Comparison of ENCODE assay signal across 16 cellular contexts in genomic region chr15:59367022-59367451, GRCh38. TPM values are rescaled to one million over a fixed set of nuclear protein-coding genes. Genes with fewer than 3 reads are reported as not detected.
DNase-seq lines count a peak whose midpoint lies in the region; ATAC-seq and TF ChIP-seq lines count a peak whose summit lies in the region.
"Had no signal": no experiment of that assay in that cellular context is flagged by ENCODE, and none has a peak within 500 bp of the region (broad histone marks: within the 10 kb centered on the region; RNA-seq: fewer than 3 reads in every experiment).

No MANE protein-coding gene starts in this region.

- H3K27ac Mint-ChIP-seq in WTC11, result peak overlapping the region; percentile 48; the same call in 1 of the 2 replicates
- H3K27ac Mint-ChIP-seq: activated T-cell treated with anti-CD3 and anti-CD28 coated beads, Interleukin-2, amount 50 U/mL, for 72 hours; naive thymus-derived CD8-positive, alpha-beta T cell had no signal

- no peaks in the 10 kb centered on the region for H3K36me3 ChIP-seq in right atrium auricular region
- no peaks in the 10 kb centered on the region for H3K36me3 ChIP-seq in upper lobe of right lung
- no peaks in the 10 kb centered on the region for H3K36me3 ChIP-seq in lower lobe of right lung
- H3K36me3 ChIP-seq: thoracic aorta had no signal

- no peak for ATAC-seq in Right ventricle myocardium superior (ENCODE audit: poor library complexity)
- ATAC-seq in WTC11, result no peak
- ATAC-seq in foreskin keratinocyte, result peak; percentile 24
- ATAC-seq in upper lobe of right lung, result peak; percentile 27
- ATAC-seq in lower lobe of right lung, result no peak
- ATAC-seq: activated T-cell treated with anti-CD3 and anti-CD28 coated beads, Interleukin-2, amount 50 U/mL, for 72 hours; naive thymus-derived CD8-positive, alpha-beta T cell had no signal

- H3K9me3 Mint-ChIP-seq in WTC11, result 0 out of 2 replicates have a peak, but pooled peaks cover 3% of the 10 kb centered on the region
- H3K9me3 Mint-ChIP-seq: activated T-cell treated with anti-CD3 and anti-CD28 coated beads, Interleukin-2, amount 50 U/mL, for 72 hours had no signal

- H3K4me1 ChIP-seq in right atrium auricular region (peaks cover 0 to 8% of the 10 kb centered on the region in 2 donors), foreskin keratinocyte (peaks cover 56% of the 10 kb centered on the region), upper lobe of right lung (peaks cover 3% of the 10 kb centered on the region), lower lobe of right lung (peaks cover 26% of the 10 kb centered on the region)

- H3K27me3 Mint-ChIP-seq in WTC11 (ENCODE audit: low read depth), result peaks cover 16% of the 10 kb centered on the region

- no peaks in the 10 kb centered on the region for H3K9me3 ChIP-seq in right atrium auricular region
- H3K9me3 ChIP-seq in upper lobe of right lung, result no peaks in the 10 kb centered on the region
- no peaks in the 10 kb centered on the region for H3K9me3 ChIP-seq in lower lobe of right lung
- H3K9me3 ChIP-seq: thoracic aorta had no signal

- CTCF ChIA-PET in WTC11 (lab: Charles Lee), result interaction anchor here (1.3 kb wide), 1 partner anchor 119 kb away, joined by 6 read pairs; no protein-coding TSS in a partner anchor

- no peak for TF ChIP-seq CTCF in right atrium auricular region (IDR thresholded peaks at IDR 0.05)
- no peak for TF ChIP-seq CTCF in WTC11 (IDR thresholded peaks at IDR 0.05)
- TF ChIP-seq CTCF in foreskin keratinocyte (conservative IDR thresholded peaks at IDR 0.05), result no peak
- no peak for TF ChIP-seq CTCF in upper lobe of right lung (IDR thresholded peaks at IDR 0.05)
- no peak for TF ChIP-seq CTCF in lower lobe of right lung (IDR thresholded peaks at IDR 0.05)

- H3K27me3 ChIP-seq in right atrium auricular region, result no peaks in the 10 kb centered on the region
- H3K27me3 ChIP-seq in foreskin keratinocyte, result no peaks in the 10 kb centered on the region
- no peaks in the 10 kb centered on the region for H3K27me3 ChIP-seq in upper lobe of right lung
- no peaks in the 10 kb centered on the region for H3K27me3 ChIP-seq in lower lobe of right lung (ENCODE audit: low read depth)

- peaks cover 28% of the 10 kb centered on the region for H3K4me1 Mint-ChIP-seq in WTC11

- peak; percentile 44 for DNase-seq in right atrium auricular region (ENCODE audit: low spot score)
- DNase-seq in Right ventricle myocardium superior, result no peak
- no peak for DNase-seq in WTC11 (ENCODE audit: low spot score)
- DNase-seq in foreskin keratinocyte, result peak; percentile 66 to 86
- DNase-seq in upper lobe of right lung, result no peak
- DNase-seq in lower lobe of right lung, result no peak
- DNase-seq in NCI-H187 (lab: John Stamatoyannopoulos, UW), result no peak
- no peak for DNase-seq in C1 segment of cervical spinal cord (lab: John Stamatoyannopoulos, UW)
- DNase-seq: ACHN; activated CD4-positive, alpha-beta T cell treated with anti-CD3 and anti-CD28 coated beads, Interleukin-2, amount 50 U/mL, for 4 hours; activated T-cell treated with anti-CD3 and anti-CD28 coated beads, Interleukin-2, amount 50 U/mL, for 72 hours; naive thymus-derived CD8-positive, alpha-beta T cell; NCI-H2081; NCI-H774; SHP77 had no signal

- POLR2A ChIA-PET in WTC11 (lab: Charles Lee), result no interaction called here

- H3K4me3 ChIP-seq in right atrium auricular region, result no peak overlapping the region
- no peak overlapping the region for H3K4me3 ChIP-seq in upper lobe of right lung
- no peak overlapping the region for H3K4me3 ChIP-seq in lower lobe of right lung
- H3K4me3 ChIP-seq: thoracic aorta had no signal

- no peaks in the 10 kb centered on the region for H3K36me3 Mint-ChIP-seq in WTC11

- intact Hi-C loops in Right ventricle myocardium superior (cut with DNase I) (no loop called here), upper lobe of right lung (cut with DNase I) (no loop called here), lower lobe of right lung (cut with DNase I) (no loop called here)

- no peak overlapping the region for H3K27ac ChIP-seq in right atrium auricular region
- peak overlapping the region; percentile 76 for H3K27ac ChIP-seq in foreskin keratinocyte
- H3K27ac ChIP-seq in upper lobe of right lung, result no peak overlapping the region
- H3K27ac ChIP-seq in lower lobe of right lung, result no peak overlapping the region
- H3K27ac ChIP-seq: thoracic aorta had no signal

- H3K4me3 Mint-ChIP-seq in WTC11, result no peak overlapping the region
- H3K4me3 Mint-ChIP-seq: activated T-cell treated with anti-CD3 and anti-CD28 coated beads, Interleukin-2, amount 50 U/mL, for 72 hours; naive thymus-derived CD8-positive, alpha-beta T cell had no signal

TF ChIP-seq in WTC11, 78 proteins besides CTCF, POLR2A, EP300 and RAD21:
- TF ChIP-seq OVOL2 (CRISPR knock-in tag; IDR thresholded peaks at IDR 0.05; ENCODE audit: borderline replicate concordance), result no peak
- no peak for TF ChIP-seq GABPB1 (CRISPR knock-in tag; IDR thresholded peaks at IDR 0.05)
- TF ChIP-seq ERG (CRISPR knock-in tag; IDR thresholded peaks at IDR 0.05), result no peak
- TF ChIP-seq STAT6 (CRISPR knock-in tag; conservative IDR thresholded peaks at IDR 0.05; ENCODE audit: low read depth), result no peak

RNA-seq across cellular contexts. Expression of gene MYO1E, which starts 5.6 kb away (rescaled TPM):
- total RNA-seq in right atrium auricular region (10 to 100 TPM in 1 of 2 donors, 1 to 10 TPM in 1; 9.6 to 17.2 TPM), Right ventricle myocardium superior (29.9 TPM), WTC11 (2021) (83.6 to 104 TPM (median 99.9 TPM) in 3 replicates), foreskin keratinocyte (132 and 159 TPM in 2 replicates), upper lobe of right lung (98.4 TPM), lower lobe of right lung (59.4 TPM)
- 71.0 and 71.1 TPM in 2 replicates for polyA plus RNA-seq in foreskin keratinocyte

Comparison
In these comparisons a context has a peak if more than half of its experiments do, and no peak if none do; other contexts are left out.
1. DNase-seq: peak in right atrium auricular region (single experiment) and foreskin keratinocyte (2 of 2); none in Right ventricle myocardium superior (single experiment), WTC11 (single experiment), upper lobe of right lung (single experiment), lower lobe of right lung (single experiment), NCI-H187 (0 of 2) and C1 segment of cervical spinal cord (0 of 14).
2. ATAC-seq: peak in foreskin keratinocyte (single experiment) and upper lobe of right lung (single experiment); none in Right ventricle myocardium superior (single experiment), WTC11 (single experiment) and lower lobe of right lung (0 of 2).